25 cellular contexts compared by ENCODE assay signal in genomic region chr3:123347691-123348264, GRCh38.
DNase-seq lines count a peak whose midpoint lies in the region; ATAC-seq and TF ChIP-seq lines count a peak whose summit lies in the region.
"Had no signal": no experiment of that assay in that cellular context is flagged by ENCODE, and none has a peak within 500 bp of the region (broad histone marks: within the 10 kb centered on the region; RNA-seq: fewer than 3 reads in every experiment).

No MANE protein-coding gene starts in this region.

- ATAC-seq in heart left ventricle = no peak
- no peak for ATAC-seq in upper lobe of right lung
- ATAC-seq: body of pancreas, sciatic nerve, WTC11 had no signal

- H3K4me1 ChIP-seq in heart left ventricle = peaks cover 4 to 97% (median 64%) of the 10 kb centered on the region in 12 donors
- H3K4me1 ChIP-seq in upper lobe of right lung = no peaks in the 10 kb centered on the region
- H3K4me1 ChIP-seq in adrenal gland (replicated peaks in 1 of 2) = peaks cover 15 to 19% of the 10 kb centered on the region in 2 donors
- H3K4me1 ChIP-seq: A549 had no signal

- H3K4me3 ChIP-seq in heart left ventricle (no peak overlapping the region), upper lobe of right lung (no peak overlapping the region), lower leg skin (ENCODE audit: low read depth, poor library complexity, severe bottlenecking) (no peak overlapping the region), adrenal gland (no peak overlapping the region)
- H3K4me3 ChIP-seq: A549, body of pancreas, transverse colon had no signal

- no peaks in the 10 kb centered on the region for H3K9me3 ChIP-seq in heart left ventricle
- H3K9me3 ChIP-seq in upper lobe of right lung = no peaks in the 10 kb centered on the region
- H3K9me3 ChIP-seq in adrenal gland (replicated peaks in 1 of 3) = no peaks in the 10 kb centered on the region
- H3K9me3 ChIP-seq: A549, body of pancreas, neutrophil, transverse colon had no signal

- H3K36me3 ChIP-seq in heart left ventricle = peaks cover 0 to 18% (median 0%) of the 10 kb centered on the region in 9 donors
- no peaks in the 10 kb centered on the region for H3K36me3 ChIP-seq in upper lobe of right lung
- no peaks in the 10 kb centered on the region for H3K36me3 ChIP-seq in adrenal gland (replicated peaks in 1 of 2)
- H3K36me3 ChIP-seq: neutrophil, transverse colon had no signal

- intact Hi-C loops in heart left ventricle (cut with DNase I) = loop anchor here in 5 of 10 donors (5.0 to 10.0 kb wide), 5 partner anchors 55 to 100 kb away; partner anchors contain the start of gene ADCY5 (in 4 of the 5)
- intact Hi-C loops in upper lobe of right lung (cut with DNase I) = no loop called here
- intact Hi-C loops in lower leg skin (cut with DNase I; ENCODE audit: low total_unique reads) = no loop called here
- intact Hi-C loops in adrenal gland (cut with DNase I) = no loop called here

- TF ChIP-seq POLR2A in heart left ventricle (IDR thresholded peaks at IDR 0.05) (no peak), lower leg skin (IDR thresholded peaks at IDR 0.05) (no peak), adrenal gland (IDR thresholded peaks at IDR 0.05) (no peak)

- no peak for TF ChIP-seq CTCF in heart left ventricle (IDR thresholded peaks at IDR 0.05)
- no peak for TF ChIP-seq CTCF in upper lobe of right lung (IDR thresholded peaks at IDR 0.05)
- TF ChIP-seq CTCF in lower leg skin (IDR thresholded peaks at IDR 0.05) = no peak
- TF ChIP-seq CTCF in adrenal gland (IDR thresholded peaks at IDR 0.05) = no peak

- DNase-seq in NCI-H510A treated with DMSO at 0.1 percent for 48 hours (lab: John Stamatoyannopoulos, UW) (peak; percentile 18), NCI-H510A (lab: John Stamatoyannopoulos, UW) (no peak), NCI-H345 (lab: John Stamatoyannopoulos, UW) (peak; percentile 8), heart left ventricle (no peak), upper lobe of right lung (peak; percentile 42), lower leg skin (ENCODE audit: low spot score in 2 of 2) (no peak), adrenal gland (no peak), HuH-7.5 (ENCODE audit: low spot score) (no peak)
- DNase-seq: activated naive CD4-positive, alpha-beta T cell; CD4-positive, alpha-beta memory T cell; dermis blood vessel endothelial cell; GF-D8; HFFc6; KG1; kidney; midbrain; NCI-H1436; NCI-H774; stimulated activated CD4-positive, alpha-beta T cell treated with anti-CD3 and anti-CD28 coated beads, Interleukin-4, amount 100 ng/mL, for 4 hours; transverse colon had no signal

- WGBS in heart left ventricle, 4 donors = 62 to 66% (median 64%) methylated on average over 14 to 15 of the region's 15 CpGs
- 51 to 54% methylated on average over 15 of the region's 15 CpGs for WGBS in lower leg skin, 2 donors
- 64 to 76% (median 74%) methylated on average over 14 to 15 of the region's 15 CpGs for WGBS in adrenal gland, 4 donors

- H3K27ac ChIP-seq in heart left ventricle = peak overlapping the region in 11 of 12 donors; percentile 3 to 94 (median 80)
- H3K27ac ChIP-seq in upper lobe of right lung = no peak overlapping the region
- no peak overlapping the region for H3K27ac ChIP-seq in adrenal gland
- H3K27ac ChIP-seq: A549, body of pancreas, neutrophil, transverse colon had no signal

- peaks cover 0 to 4% (median 0%) of the 10 kb centered on the region in 9 donors for H3K27me3 ChIP-seq in heart left ventricle
- H3K27me3 ChIP-seq in upper lobe of right lung = peaks cover 4% of the 10 kb centered on the region
- H3K27me3 ChIP-seq in adrenal gland = no peaks in the 10 kb centered on the region
- H3K27me3 ChIP-seq: body of pancreas, transverse colon had no signal

Comparison
In these comparisons a context has a peak if more than half of its experiments do, and no peak if none do; other contexts are left out.
1. DNase-seq: peak in NCI-H510A treated with DMSO at 0.1 percent for 48 hours (single experiment), NCI-H345 (single experiment) and upper lobe of right lung (single experiment); none in NCI-H510A (single experiment), heart left ventricle (0 of 5), lower leg skin (0 of 2), adrenal gland (0 of 7) and HuH-7.5 (single experiment).
2. H3K27ac ChIP-seq: peak in heart left ventricle (11 of 12); none in upper lobe of right lung (single experiment) and adrenal gland (0 of 5).